Comparison of ENCODE assay signal across 21 cellular contexts in genomic region chr4:184062769-184063168, GRCh38.
DNase-seq lines count a peak whose midpoint lies in the region; ATAC-seq, FAIRE-seq and TF ChIP-seq lines count a peak whose summit lies in the region.
"Had no signal": no experiment of that assay in that cellular context is flagged by ENCODE, and none has a peak within 500 bp of the region (broad histone marks: within the 10 kb centered on the region; RNA-seq: fewer than 3 reads in every experiment).

No MANE protein-coding gene starts in this region.

- H3K4me3 Mint-ChIP-seq in MCF 10A (ENCODE audit: unreplicated experiment): no peak overlapping the region
- H3K4me3 Mint-ChIP-seq in stimulated activated naive CD8-positive, alpha-beta T cell treated with anti-CD3 and anti-CD28 coated beads, Interleukin-15, amount 100 ng/mL, for 72 hours: no peak overlapping the region
- H3K4me3 Mint-ChIP-seq: CD4-positive, alpha-beta memory T cell; GM23338; HFFc6 had no signal

- no peak overlapping the region for H3K27ac Mint-ChIP-seq in MCF 10A (ENCODE audit: low read depth, unreplicated experiment)
- H3K27ac Mint-ChIP-seq in stimulated activated naive CD8-positive, alpha-beta T cell treated with anti-CD3 and anti-CD28 coated beads, Interleukin-15, amount 100 ng/mL, for 72 hours: no peak overlapping the region
- H3K27ac Mint-ChIP-seq: CD4-positive, alpha-beta memory T cell; GM23338; HFFc6 had no signal

- no peaks in the 10 kb centered on the region for H3K79me1 ChIP-seq in IMR-90 (ENCODE audit: low read depth in 1 of 2, low read length in 2 of 2)
- no peaks in the 10 kb centered on the region for H3K79me1 ChIP-seq in H1 (ENCODE audit: low read depth, low read length)

- H3K9ac ChIP-seq in mammary epithelial cell (ENCODE audit: insufficient read depth, low read length): no peak overlapping the region
- H3K9ac ChIP-seq in IMR-90 (ENCODE audit: low read depth, low read length): no peak overlapping the region
- H3K9ac ChIP-seq in H1 (replicated peaks in 1 of 4; ENCODE audit: extremely low read depth in 1 of 4, low read depth in 3 of 4, low read length in 3 of 4): no peak overlapping the region

- BruUV-seq in MCF 10A (replicated peaks; lab: Mats Ljungman, UMichigan) (no TSS peak), mammary epithelial cell (replicated peaks; lab: Mats Ljungman, UMichigan) (no TSS peak), IMR-90 (replicated peaks; lab: Mats Ljungman, UMichigan) (no TSS peak)

- no peaks in the 10 kb centered on the region for H4K20me1 ChIP-seq in mammary epithelial cell (ENCODE audit: insufficient read depth, low read length)
- H4K20me1 ChIP-seq in IMR-90 (ENCODE audit: insufficient read depth, low read length): no peaks in the 10 kb centered on the region
- no peaks in the 10 kb centered on the region for H4K20me1 ChIP-seq in H1 (replicated peaks in 1 of 2; ENCODE audit: control insufficient read depth in 1 of 2, insufficient read depth in 2 of 2, low read length in 2 of 2)

- H3K9me3 Mint-ChIP-seq in MCF 10A (ENCODE audit: unreplicated experiment): no peaks in the 10 kb centered on the region
- no peaks in the 10 kb centered on the region for H3K9me3 Mint-ChIP-seq in stimulated activated naive CD8-positive, alpha-beta T cell treated with anti-CD3 and anti-CD28 coated beads, Interleukin-15, amount 100 ng/mL, for 72 hours
- H3K9me3 Mint-ChIP-seq: CD4-positive, alpha-beta memory T cell; GM23338 had no signal

- H3K4ac ChIP-seq in IMR-90 (ENCODE audit: low read depth, low read length) (no peak overlapping the region), H1 (replicated peaks; ENCODE audit: insufficient read length, low read depth, low read length) (no peak overlapping the region)

- 63% methylated on average over 6 of the region's 7 CpGs for WGBS in mammary epithelial cell (ENCODE audit: low coverage, missing lambda C conversion rate)
- no CpG with 5 or more reads among the region's 7 CpGs for WGBS in IMR-90 (ENCODE audit: extremely low coverage in 2 of 2, insufficient read length in 1 of 2), 2 experiments
- 76% methylated on average over 7 of the region's 7 CpGs; no CpG with 5 or more reads in 1 of the 2 experiments for WGBS in H1 (ENCODE audit: extremely low coverage in 1 of 2, insufficient coverage in 1 of 2, insufficient read length in 1 of 2, insufficient replicate concordance in 2 of 2, low coverage in 1 of 2, low lambda C conversion rate in 2 of 2, missing lambda C conversion rate in 1 of 2), 2 experiments

- H2BK5ac ChIP-seq in IMR-90 (ENCODE audit: low read depth, low read length, poor library complexity, severe bottlenecking): no peak overlapping the region
- no peak overlapping the region for H2BK5ac ChIP-seq in H1 (ENCODE audit: low read depth, low read length)

- H3K4me1 ChIP-seq in mammary epithelial cell (ENCODE audit: insufficient read depth, low read length): no peaks in the 10 kb centered on the region
- H3K4me1 ChIP-seq in IMR-90 (ENCODE audit: control insufficient read depth, insufficient read depth, low read length): no peaks in the 10 kb centered on the region
- peaks cover 0 to 2% (median under 1%) of the 10 kb centered on the region in 4 experiments; a peak in 1 of 7 replicates for H3K4me1 ChIP-seq in H1 (replicated peaks in 1 of 4; ENCODE audit: control insufficient read depth in 3 of 4, insufficient read depth in 4 of 4, low read length in 3 of 4)
- H3K4me1 ChIP-seq: HAP-1 had no signal

- no peak overlapping the region for H2BK120ac ChIP-seq in IMR-90 (ENCODE audit: low read depth, low read length)
- no peak overlapping the region for H2BK120ac ChIP-seq in H1 (replicated peaks; ENCODE audit: low read depth, low read length)

- H3K36me3 Mint-ChIP-seq in MCF 10A (ENCODE audit: insufficient read depth, unreplicated experiment): no peaks in the 10 kb centered on the region
- H3K36me3 Mint-ChIP-seq: CD4-positive, alpha-beta memory T cell had no signal

- H2BK12ac ChIP-seq in H1 (ENCODE audit: low read depth, low read length): no peak overlapping the region

- DNase-seq in MCF 10A (ENCODE audit: unreplicated experiment) (peak; percentile 3), mammary epithelial cell (no peak), IMR-90 (no peak), NB4 (ENCODE audit: low read depth) (peak; percentile 8), H1 (ENCODE audit: low read depth in 1 of 2, low spot score in 2 of 2) (no peak), NCI-H146 treated with DMSO at 0.1 percent for 48 hours (lab: John Stamatoyannopoulos, UW; ENCODE audit: unreplicated experiment) (no peak)
- no peak for DNase-seq in stimulated activated naive CD8-positive, alpha-beta T cell treated with anti-CD3 and anti-CD28 coated beads, Interleukin-15, amount 100 ng/mL, for 72 hours
- DNase-seq: 8988T; C1 segment of cervical spinal cord; Calu3; CD4-positive, alpha-beta memory T cell; COR-L47; DMS53; DMS79 treated with DMSO at 0.1 percent for 48 hours; GF-D8; HFFc6 had no signal

- H3K79me2 ChIP-seq in mammary epithelial cell (ENCODE audit: insufficient read depth, low read length): no peaks in the 10 kb centered on the region
- H3K79me2 ChIP-seq in H1 (ENCODE audit: control insufficient read depth in 1 of 2, insufficient read depth in 2 of 2, low read length in 2 of 2): no peaks in the 10 kb centered on the region

- H4K91ac ChIP-seq in IMR-90 (ENCODE audit: insufficient read depth, low read depth, low read length) (no peak overlapping the region), H1 (replicated peaks; ENCODE audit: insufficient read length, low read length) (no peak overlapping the region)

- no peak for ATAC-seq in IMR-90 (ENCODE audit: low read depth)
- ATAC-seq in stimulated activated naive CD8-positive, alpha-beta T cell treated with anti-CD3 and anti-CD28 coated beads, Interleukin-15, amount 100 ng/mL, for 72 hours: no peak
- ATAC-seq: GM23338 had no signal

- H3K27me3 Mint-ChIP-seq in MCF 10A (ENCODE audit: insufficient read depth, unreplicated experiment): no peaks in the 10 kb centered on the region
- peaks cover 20% of the 10 kb centered on the region for H3K27me3 Mint-ChIP-seq in stimulated activated naive CD8-positive, alpha-beta T cell treated with anti-CD3 and anti-CD28 coated beads, Interleukin-15, amount 100 ng/mL, for 72 hours

- in situ Hi-C loops in mammary epithelial cell (cut with MboI; ENCODE audit: low sequenced_read_pairs in 2 of 2) (no loop called here), IMR-90 (cut with MboI; ENCODE audit: low sequenced_read_pairs) (no loop called here)

- H3K18ac ChIP-seq in IMR-90 (ENCODE audit: low read depth, low read length) (no peak overlapping the region), H1 (ENCODE audit: extremely low read depth, low read length) (no peak overlapping the region)

- H3K4me1 Mint-ChIP-seq in MCF 10A (ENCODE audit: insufficient read depth, unreplicated experiment): no peaks in the 10 kb centered on the region
- H3K4me1 Mint-ChIP-seq in stimulated activated naive CD8-positive, alpha-beta T cell treated with anti-CD3 and anti-CD28 coated beads, Interleukin-15, amount 100 ng/mL, for 72 hours: no peaks in the 10 kb centered on the region
- H3K4me1 Mint-ChIP-seq: CD4-positive, alpha-beta memory T cell had no signal

- POLR2A ChIA-PET in MCF 10A (lab: Yijun Ruan, JAX) (no interaction called here), IMR-90 (lab: Charles Lee; ENCODE audit: unreplicated experiment) (no interaction called here), H1 (lab: Charles Lee; ENCODE audit: partially characterized antibody) (no interaction called here)

- no peak overlapping the region for H2BK15ac ChIP-seq in IMR-90 (ENCODE audit: low read depth, low read length)
- H2BK15ac ChIP-seq in H1 (ENCODE audit: low read length): no peak overlapping the region

- peaks cover 4% of the 10 kb centered on the region for H3K27me3 ChIP-seq in mammary epithelial cell (ENCODE audit: insufficient read depth, low read length)
- H3K27me3 ChIP-seq in IMR-90 (ENCODE audit: control insufficient read depth, insufficient read depth, low read length): peaks cover 4% of the 10 kb centered on the region
- peaks cover 0 to 1% (median 0%) of the 10 kb centered on the region in 4 experiments; a peak in 1 of 7 replicates for H3K27me3 ChIP-seq in H1 (replicated peaks in 1 of 4; ENCODE audit: control insufficient read depth in 3 of 4, extremely low read depth in 1 of 4, insufficient read depth in 3 of 4, low read length in 3 of 4)

- no peaks in the 10 kb centered on the region for H3K36me3 ChIP-seq in mammary epithelial cell (ENCODE audit: insufficient read depth, low read length)
- H3K36me3 ChIP-seq in IMR-90 (ENCODE audit: control insufficient read depth, insufficient read depth, low read length): no peaks in the 10 kb centered on the region
- no peaks in the 10 kb centered on the region for H3K36me3 ChIP-seq in H1 (ENCODE audit: control insufficient read depth in 2 of 4, insufficient read depth in 4 of 4, low read length in 3 of 4)
- H3K36me3 ChIP-seq: HAP-1 had no signal

- no peak overlapping the region for H2BK20ac ChIP-seq in IMR-90 (ENCODE audit: low read depth, low read length)
- H2BK20ac ChIP-seq in H1 (ENCODE audit: low read length): no peak overlapping the region

- no peak for TF ChIP-seq CTCF in MCF 10A (IDR thresholded peaks at IDR 0.05; ENCODE audit: unreplicated experiment)
- no peak for TF ChIP-seq CTCF in mammary epithelial cell (conservative IDR thresholded peaks at IDR 0.05 in 1 of 2, IDR thresholded peaks at IDR 0.05 in 1 of 2; ENCODE audit: extremely low read depth in 1 of 2, insufficient read depth in 1 of 2, low read depth in 1 of 2, low read length in 2 of 2)
- TF ChIP-seq CTCF in IMR-90 (conservative IDR thresholded peaks at IDR 0.05; ENCODE audit: low read depth, low read length): no peak
- no peak for TF ChIP-seq CTCF in NB4 (IDR thresholded peaks at IDR 0.05; ENCODE audit: low read depth, low read length)
- no peak for TF ChIP-seq CTCF in H1 (IDR thresholded peaks at IDR 0.05; ENCODE audit: control extremely low read depth in 1 of 3, insufficient read depth in 1 of 3, low read depth in 1 of 3, low read length in 3 of 3)

- no peak overlapping the region for H3K56ac ChIP-seq in IMR-90 (ENCODE audit: extremely low read depth, insufficient read depth, low read length)
- H3K56ac ChIP-seq in H1 (replicated peaks; ENCODE audit: insufficient read length, low read depth, low read length): no peak overlapping the region

- H3K14ac ChIP-seq in IMR-90 (replicated peaks; ENCODE audit: low read depth, low read length) (no peak overlapping the region), H1 (ENCODE audit: insufficient read length) (no peak overlapping the region)

- CTCF ChIA-PET in MCF 10A (lab: Yijun Ruan, JAX): no interaction called here
- CTCF ChIA-PET in mammary epithelial cell (lab: Charles Lee; ENCODE audit: low non-redundant PET): no interaction called here
- CTCF ChIA-PET in IMR-90 (lab: Yijun Ruan, JAX): no interaction called here
- CTCF ChIA-PET in H1 (lab: Charles Lee; ENCODE audit: partially characterized antibody): no interaction called here

- H2AFZ ChIP-seq in mammary epithelial cell (ENCODE audit: low read depth, low read length) (no peak overlapping the region), IMR-90 (replicated peaks; ENCODE audit: low read length, poor library complexity) (no peak overlapping the region), H1 (ENCODE audit: low read length) (no peak overlapping the region)
- H2AFZ ChIP-seq: GM23338 had no signal

- no peak overlapping the region for H2AK9ac ChIP-seq in IMR-90 (replicated peaks; ENCODE audit: low read depth, low read length, poor library complexity)

- dilution Hi-C loops in mammary epithelial cell (cut with HindIII; ENCODE audit: low sequenced_read_pairs) (no loop called here), IMR-90 (cut with HindIII; ENCODE audit: low sequenced_read_pairs, unreplicated experiment) (no loop called here)

- H3K9me3 ChIP-seq in mammary epithelial cell (replicated peaks; ENCODE audit: insufficient read depth, low read length): no peaks in the 10 kb centered on the region
- no peaks in the 10 kb centered on the region for H3K9me3 ChIP-seq in IMR-90 (ENCODE audit: control insufficient read depth, insufficient read depth, low read length)
- H3K9me3 ChIP-seq in H1 (ENCODE audit: insufficient read depth in 2 of 2, low read depth in 1 of 2, low read length in 1 of 2): no peaks in the 10 kb centered on the region
- H3K9me3 ChIP-seq: HAP-1 had no signal

- H2AK5ac ChIP-seq in IMR-90 (ENCODE audit: low read depth, low read length) (no peak overlapping the region), H1 (ENCODE audit: low read depth, low read length) (no peak overlapping the region)

- no peak overlapping the region for H4K8ac ChIP-seq in IMR-90 (ENCODE audit: low read depth in 2 of 2, low read length in 2 of 2)
- H4K8ac ChIP-seq in H1 (ENCODE audit: extremely low read depth, insufficient read depth, low read length): no peak overlapping the region

- TF ChIP-seq EP300 in H1 (IDR thresholded peaks at IDR 0.05; ENCODE audit: borderline replicate concordance in 1 of 2, low read depth in 2 of 2, low read length in 2 of 2): no peak

- intact Hi-C loops in MCF 10A (cut with micrococcal nuclease): no loop called here
- intact Hi-C loops in mammary epithelial cell (cut with micrococcal nuclease): no loop called here
- intact Hi-C loops in IMR-90 (cut with micrococcal nuclease): no loop called here

- H3K27ac ChIP-seq in mammary epithelial cell (ENCODE audit: insufficient read depth, low read depth, low read length): no peak overlapping the region
- no peak overlapping the region for H3K27ac ChIP-seq in IMR-90 (ENCODE audit: insufficient read depth, low read length)
- no peak overlapping the region for H3K27ac ChIP-seq in H1 (ENCODE audit: low read depth, low read length)

- no peak for FAIRE-seq in H1 (lab: Jason Lieb, UNC)
- FAIRE-seq: GM12891, GM18507, H54 had no signal

- no peaks in the 10 kb centered on the region for H3K9me1 ChIP-seq in IMR-90 (ENCODE audit: insufficient read depth, low read length)

- H4K5ac ChIP-seq in IMR-90 (ENCODE audit: low read depth, low read length) (no peak overlapping the region), H1 (ENCODE audit: insufficient read length, low read depth, low read length) (no peak overlapping the region)

- no peak overlapping the region for H3K4me2 ChIP-seq in mammary epithelial cell (ENCODE audit: insufficient read depth, low read depth, low read length)
- H3K4me2 ChIP-seq in IMR-90 (ENCODE audit: low read depth, low read length): no peak overlapping the region
- H3K4me2 ChIP-seq in H1 (ENCODE audit: insufficient read depth in 1 of 2, low read depth in 2 of 2, low read length in 2 of 2): no peak overlapping the region
- H3K4me2 ChIP-seq: GM23338 had no signal

- no peak overlapping the region for H3K4me3 ChIP-seq in mammary epithelial cell (replicated peaks in 1 of 3; ENCODE audit: insufficient read depth in 1 of 3, low read depth in 2 of 3, low read length in 3 of 3)
- H3K4me3 ChIP-seq in IMR-90 (ENCODE audit: insufficient read depth, low read depth, low read length): no peak overlapping the region
- H3K4me3 ChIP-seq in NB4 (ENCODE audit: low read depth, low read length): no peak overlapping the region
- H3K4me3 ChIP-seq in H1 (ENCODE audit: extremely low read depth in 1 of 4, insufficient read depth in 2 of 4, low read depth in 3 of 4, low read length in 4 of 4): no peak overlapping the region
- H3K4me3 ChIP-seq: GM23338, HAP-1 had no signal

- H3K23ac ChIP-seq in IMR-90 (ENCODE audit: low read depth, low read length): no peak overlapping the region
- no peak overlapping the region for H3K23ac ChIP-seq in H1 (ENCODE audit: insufficient read length)

- TF ChIP-seq POLR2A in IMR-90 (IDR thresholded peaks at IDR 0.05; ENCODE audit: low read depth, low read length) (no peak), NB4 (IDR thresholded peaks at IDR 0.05; ENCODE audit: extremely low read depth, insufficient read length) (no peak), H1 (IDR thresholded peaks at IDR 0.05; ENCODE audit: control extremely low read depth in 1 of 2, low read depth in 2 of 2, low read length in 2 of 2) (no peak)

- no peak for TF ChIP-seq RAD21 in IMR-90 (IDR thresholded peaks at IDR 0.05; ENCODE audit: low read length)
- no peak for TF ChIP-seq RAD21 in H1 (IDR thresholded peaks at IDR 0.05 in 1 of 2, conservative IDR thresholded peaks at IDR 0.05 in 1 of 2; ENCODE audit: low read depth in 2 of 2, low read length in 2 of 2)

- H3K23me2 ChIP-seq in H1 (ENCODE audit: low read depth, low read length): no peaks in the 10 kb centered on the region

Comparison
In these comparisons a context has a peak if more than half of its experiments do, and no peak if none do; other contexts are left out.
1. DNase-seq: peak in MCF 10A (single experiment) and NB4 (single experiment); none in mammary epithelial cell (single experiment), IMR-90 (single experiment), H1 (0 of 2), NCI-H146 treated with DMSO at 0.1 percent for 48 hours (single experiment) and stimulated activated naive CD8-positive, alpha-beta T cell treated with anti-CD3 and anti-CD28 coated beads, Interleukin-15, amount 100 ng/mL, for 72 hours (0 of 2).